1 cellular context compared by ENCODE assay signal in the genomic region with DNA sequence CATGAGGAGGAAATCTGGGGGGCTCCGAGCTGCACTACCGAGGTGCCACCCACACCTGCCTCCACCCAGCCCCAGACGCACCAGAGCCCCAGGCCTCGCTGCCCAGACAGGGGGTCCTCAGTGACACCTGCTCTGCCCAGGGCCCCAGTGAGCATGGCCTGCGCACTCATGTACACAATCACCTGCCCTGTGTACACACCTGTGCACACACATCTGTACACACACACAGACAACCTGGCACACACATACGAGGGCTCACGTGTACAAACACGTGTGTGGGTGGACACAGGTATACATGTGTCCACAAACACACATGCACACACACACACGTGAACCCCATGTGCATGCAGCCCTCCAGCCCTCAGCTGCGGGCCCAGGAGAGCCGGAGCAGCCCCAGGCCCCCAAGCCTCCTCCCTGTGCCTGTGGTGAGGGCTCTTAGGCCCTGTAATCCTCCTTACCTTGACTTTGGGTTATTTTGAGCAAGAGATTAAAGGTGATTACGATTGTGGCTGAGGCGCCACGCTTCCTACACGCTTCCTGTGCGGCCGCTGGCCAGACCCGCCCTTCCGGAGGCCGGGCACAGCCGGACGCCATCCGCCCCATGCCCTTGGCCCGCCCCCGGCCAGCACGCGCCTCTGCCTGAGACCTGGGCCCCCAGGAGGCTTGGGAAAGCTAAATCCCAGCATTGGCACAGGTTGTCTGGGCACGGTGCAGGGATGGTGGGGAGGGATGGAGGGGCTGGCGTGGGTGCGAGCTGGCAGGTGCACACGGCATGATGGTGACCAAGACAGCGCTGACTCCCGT.
TF ChIP-seq lines count a peak whose summit lies in the region.

No MANE protein-coding gene starts in this region.

TF ChIP-seq in GM23338, 12 proteins besides CTCF, POLR2A, EP300 and RAD21 (continued from another document):
- TF ChIP-seq ZNF462 (CRISPR knock-in tag; IDR thresholded peaks at IDR 0.05) (no peak), STAT1 (IDR thresholded peaks at IDR 0.05; ENCODE audit: unreplicated experiment) (no peak)
TF ChIP-seq in GM23338: peak in this region for 0.
